ENCODE assay signal across 14 cellular contexts in genomic region chr20:23148721-23149570, GRCh38.
A peak's percentile ranks its signal among the peaks of the same experiment; 100 is the strongest.
DNase-seq lines count a peak whose midpoint lies in the region; ATAC-seq and TF ChIP-seq lines count a peak whose summit lies in the region.
"Had no signal": no experiment of that assay in that cellular context is flagged by ENCODE, and none has a peak within 500 bp of the region (broad histone marks: within the 10 kb centered on the region; RNA-seq: fewer than 3 reads in every experiment).

No MANE protein-coding gene starts in this region.

- H3K27ac ChIP-seq in GM23248: peak overlapping the region; percentile 97
- H3K27ac ChIP-seq in RWPE2 (ENCODE audit: poor library complexity, severe bottlenecking): peak overlapping the region; percentile 73
- peak overlapping the region; percentile 87 for H3K27ac ChIP-seq in fibroblast of lung (ENCODE audit: insufficient read depth, low read length)
- H3K27ac ChIP-seq in sigmoid colon: peak overlapping the region in 3 of 4 donors; percentile 13 to 63 (median 51)
- H3K27ac ChIP-seq: BLaER1, WERI-Rb-1 had no signal

- no peaks in the 10 kb centered on the region for H3K9me2 ChIP-seq in GM23248 (ENCODE audit: insufficient read depth)

- no peaks in the 10 kb centered on the region for H3K27me3 ChIP-seq in GM23248 (replicated peaks; ENCODE audit: insufficient read depth)
- H3K27me3 ChIP-seq in RWPE2 (ENCODE audit: insufficient read depth, poor library complexity, severe bottlenecking): no peaks in the 10 kb centered on the region
- no peaks in the 10 kb centered on the region for H3K27me3 ChIP-seq in fibroblast of lung (ENCODE audit: control insufficient read depth, insufficient read depth, low read length)
- no peaks in the 10 kb centered on the region for H3K27me3 ChIP-seq in sigmoid colon
- H3K27me3 ChIP-seq: adrenal gland, BLaER1 had no signal

- H3K4me2 ChIP-seq in GM23248 (ENCODE audit: unreplicated experiment): peak overlapping the region; percentile 42
- no peak overlapping the region for H3K4me2 ChIP-seq in fibroblast of lung (ENCODE audit: extremely low read depth, insufficient read depth, low read length)

- intact Hi-C loops in sigmoid colon (cut with DNase I): no loop called here

- H3K36me3 ChIP-seq in GM23248 (ENCODE audit: low read depth): no peaks in the 10 kb centered on the region
- no peaks in the 10 kb centered on the region for H3K36me3 ChIP-seq in RWPE2 (ENCODE audit: low read depth)
- no peaks in the 10 kb centered on the region for H3K36me3 ChIP-seq in fibroblast of lung (ENCODE audit: control insufficient read depth, insufficient read depth, low read length)
- no peaks in the 10 kb centered on the region for H3K36me3 ChIP-seq in sigmoid colon
- H3K36me3 ChIP-seq: adrenal gland, BLaER1, WERI-Rb-1 had no signal

- H3K9ac ChIP-seq in GM23248 (peak overlapping the region; percentile 77), fibroblast of lung (ENCODE audit: insufficient read depth, low read length) (no peak overlapping the region)
- H3K9ac ChIP-seq: BLaER1 had no signal

- ATAC-seq in RWPE2 (ENCODE audit: low read depth): no peak

- H3K4me1 ChIP-seq in GM23248 (ENCODE audit: insufficient read depth) (peaks cover 87% of the 10 kb centered on the region), RWPE2 (ENCODE audit: insufficient read depth, poor library complexity, severe bottlenecking) (peaks cover 34% of the 10 kb centered on the region), fibroblast of lung (ENCODE audit: control insufficient read depth, extremely low read depth, insufficient read depth, low read length) (peaks cover 45% of the 10 kb centered on the region), sigmoid colon (peaks cover 0 to 12% (median 8%) of the 10 kb centered on the region in 4 donors)

- no peak for TF ChIP-seq POLR2A in sigmoid colon (IDR thresholded peaks at IDR 0.05)

- H3K4me3 ChIP-seq in GM23248: peak overlapping the region; percentile 3; the same call in 1 of the 2 replicates
- no peak overlapping the region for H3K4me3 ChIP-seq in RWPE2 (ENCODE audit: severe bottlenecking)
- no peak overlapping the region for H3K4me3 ChIP-seq in fibroblast of lung (replicated peaks in 1 of 4; ENCODE audit: control extremely low read depth in 1 of 4, insufficient read depth in 1 of 4, low read depth in 3 of 4, low read length in 4 of 4)
- no peak overlapping the region for H3K4me3 ChIP-seq in sigmoid colon
- H3K4me3 ChIP-seq: adrenal gland, BLaER1 had no signal

- DNase-seq in GM23248 (no peak), RWPE2 (ENCODE audit: low spot score) (peak; percentile 27), fibroblast of lung (ENCODE audit: low read depth in 2 of 2) (no peak), sigmoid colon (peak; percentile 52), GM03348 (ENCODE audit: low spot score) (no peak), occipital lobe (lab: John Stamatoyannopoulos, UW) (no peak), NAMALWA (ENCODE audit: low spot score) (no peak), LoVo (ENCODE audit: low spot score) (no peak)
- DNase-seq: H7; stimulated activated CD4-positive, alpha-beta T cell treated with anti-CD3 and anti-CD28 coated beads, Interleukin-4, amount 100 ng/mL, for 4 hours; stimulated activated naive CD4-positive, alpha-beta T cell; WERI-Rb-1 had no signal

- H3K9me3 ChIP-seq in GM23248 (ENCODE audit: low read depth): no peaks in the 10 kb centered on the region
- H3K9me3 ChIP-seq in RWPE2 (ENCODE audit: severe bottlenecking): no peaks in the 10 kb centered on the region
- no peaks in the 10 kb centered on the region for H3K9me3 ChIP-seq in fibroblast of lung (ENCODE audit: control insufficient read depth, insufficient read depth, low read depth, low read length)
- no peaks in the 10 kb centered on the region for H3K9me3 ChIP-seq in sigmoid colon
- H3K9me3 ChIP-seq: adrenal gland, BLaER1 had no signal

- no peak for TF ChIP-seq EP300 in sigmoid colon (IDR thresholded peaks at IDR 0.05)

- no peak overlapping the region for H2AFZ ChIP-seq in GM23248
- no peak overlapping the region for H2AFZ ChIP-seq in fibroblast of lung (ENCODE audit: low read length)

- H4K20me1 ChIP-seq in GM23248 (ENCODE audit: insufficient read depth) (no peaks in the 10 kb centered on the region), fibroblast of lung (ENCODE audit: control insufficient read depth, extremely low read depth, insufficient read depth, low read length) (no peaks in the 10 kb centered on the region)
- H4K20me1 ChIP-seq: BLaER1 had no signal

- H3K79me2 ChIP-seq in GM23248 (ENCODE audit: insufficient read depth): no peaks in the 10 kb centered on the region
- H3K79me2 ChIP-seq in fibroblast of lung (ENCODE audit: control insufficient read depth, insufficient read depth, low read length): no peaks in the 10 kb centered on the region

- no peak for TF ChIP-seq CTCF in RWPE2 (IDR thresholded peaks at IDR 0.05; ENCODE audit: poor library complexity, severe bottlenecking)
- no peak for TF ChIP-seq CTCF in fibroblast of lung (conservative IDR thresholded peaks at IDR 0.05 in 1 of 2, IDR thresholded peaks at IDR 0.05 in 1 of 2; ENCODE audit: low read depth in 1 of 2, low read length in 2 of 2)
- no peak for TF ChIP-seq CTCF in sigmoid colon (IDR thresholded peaks at IDR 0.05)

- in situ Hi-C loops in GM23248 (cut with MboI): no loop called here

- H3F3A ChIP-seq in GM23248 (ENCODE audit: insufficient read depth): peaks cover 76% of the 10 kb centered on the region

- WGBS in GM23248 (ENCODE audit: low coverage in 1 of 2, low lambda C conversion rate in 2 of 2, missing lambda C conversion rate in 2 of 2), 2 experiments: 84 to 87% methylated on average over 10 of the region's 10 CpGs
- WGBS in sigmoid colon, 2 donors: 88 to 90% methylated on average over 10 of the region's 10 CpGs

Comparison
In these comparisons a context has a peak if more than half of its experiments do, and no peak if none do; other contexts are left out.
1. DNase-seq: peak in RWPE2 (single experiment) and sigmoid colon (single experiment); none in GM23248 (single experiment), fibroblast of lung (0 of 2), GM03348 (single experiment), occipital lobe (single experiment), NAMALWA (single experiment) and LoVo (single experiment).
2. Peak in every context shown above with its lines, with median percentiles within 50 percentile points of each other: H3K27ac ChIP-seq.